In the genomic region with DNA sequence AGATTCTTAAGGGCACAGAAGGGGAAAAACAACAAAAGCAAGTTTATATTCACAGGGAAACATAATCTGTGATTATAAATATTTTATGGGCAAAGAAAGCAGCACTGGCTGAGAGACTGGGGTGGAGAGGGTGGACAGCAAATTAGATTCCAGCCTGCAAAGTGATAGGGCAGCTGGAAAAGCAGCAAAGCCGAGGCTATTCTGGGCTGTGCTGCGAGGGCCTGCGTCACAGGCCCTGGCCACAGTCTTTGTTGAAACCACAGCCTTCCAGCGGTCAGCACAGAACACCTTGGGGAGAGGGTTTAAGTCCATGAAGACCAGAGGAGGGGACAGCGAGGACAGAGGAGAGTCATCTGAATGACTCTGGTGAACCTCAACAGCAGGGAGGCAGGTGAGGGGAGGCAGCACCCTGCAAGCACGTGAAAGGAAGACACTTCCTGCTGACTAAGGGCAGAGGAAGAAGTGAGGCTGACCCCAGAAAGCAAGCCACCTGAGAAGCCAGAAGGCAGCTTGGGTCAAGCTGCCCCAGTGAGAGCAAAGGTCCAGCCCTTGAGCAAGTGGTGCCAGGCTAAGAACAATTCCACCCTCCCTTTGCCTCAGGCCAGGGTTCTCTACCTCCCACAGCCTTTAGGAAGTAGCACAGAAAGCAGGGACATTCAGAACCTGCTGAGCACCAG, we compare ENCODE assay signal across 19 cellular contexts. TPM values are rescaled to one million over a fixed set of nuclear protein-coding genes. Genes with fewer than 3 reads are reported as not detected.
DNase-seq lines count a peak whose midpoint lies in the region; ATAC-seq and TF ChIP-seq lines count a peak whose summit lies in the region.
"Had no signal": no experiment of that assay in that cellular context is flagged by ENCODE, and none has a peak within 500 bp of the region (broad histone marks: within the 10 kb centered on the region; RNA-seq: fewer than 3 reads in every experiment).

No MANE protein-coding gene starts in this region.

- TF ChIP-seq EP300 in stomach (IDR thresholded peaks at IDR 0.05): no peak

- peaks cover 31% of the 10 kb centered on the region for H3K36me3 Mint-ChIP-seq in activated CD4-positive, alpha-beta T cell treated with anti-CD3 and anti-CD28 coated beads for 36 hours (ENCODE audit: low read depth)
- H3K36me3 Mint-ChIP-seq in activated CD8-positive, alpha-beta T cell treated with anti-CD3 and anti-CD28 coated beads, Interleukin-2, amount 10 ng/mL, durations not matched to agents 7 days and 5 days (ENCODE audit: low read depth): peaks cover 48% of the 10 kb centered on the region
- H3K36me3 Mint-ChIP-seq in immature natural killer cell: peaks cover 3 to 37% (median 10%) of the 10 kb centered on the region in 3 donors

- H3K4me1 ChIP-seq in prostate gland (replicated peaks): peaks cover 10% of the 10 kb centered on the region
- H3K4me1 ChIP-seq in stomach: peaks cover 0 to 15% (median 3%) of the 10 kb centered on the region in 4 donors

- no peaks in the 10 kb centered on the region for H3K9me3 Mint-ChIP-seq in activated CD4-positive, alpha-beta T cell treated with anti-CD3 and anti-CD28 coated beads for 36 hours (ENCODE audit: low read depth)
- H3K9me3 Mint-ChIP-seq in activated CD8-positive, alpha-beta T cell treated with anti-CD3 and anti-CD28 coated beads, Interleukin-2, amount 10 ng/mL, durations not matched to agents 7 days and 5 days (ENCODE audit: insufficient read depth): no peaks in the 10 kb centered on the region
- no peaks in the 10 kb centered on the region for H3K9me3 Mint-ChIP-seq in immature natural killer cell
- H3K9me3 Mint-ChIP-seq: effector memory CD8-positive, alpha-beta T cell had no signal

- intact Hi-C loops in activated CD4-positive, alpha-beta T cell treated with anti-CD3 and anti-CD28 coated beads for 36 hours (cut with DNase I, micrococcal nuclease): no loop called here
- intact Hi-C loops in prostate gland (cut with DNase I): no loop called here
- intact Hi-C loops in stomach (cut with DNase I; ENCODE audit: low total_unique reads): no loop called here

- no peak for ATAC-seq in activated CD4-positive, alpha-beta T cell treated with anti-CD3 and anti-CD28 coated beads for 36 hours
- ATAC-seq in activated CD8-positive, alpha-beta T cell treated with anti-CD3 and anti-CD28 coated beads, Interleukin-2, amount 10 ng/mL, durations not matched to agents 7 days and 5 days: no peak
- ATAC-seq in HG02623 (IDR thresholded peaks at IDR 0.05; ENCODE audit: unreplicated experiment): no peak
- no peak for ATAC-seq in HG02642 (IDR thresholded peaks at IDR 0.05; ENCODE audit: poor library complexity, unreplicated experiment)
- ATAC-seq: effector memory CD8-positive, alpha-beta T cell had no signal

- WGBS in prostate gland: 58% methylated on average over 6 of the region's 6 CpGs
- 61 to 91% (median 86%) methylated on average over 6 of the region's 6 CpGs for WGBS in stomach, 5 donors

- H3K27me3 ChIP-seq in prostate gland (replicated peaks; ENCODE audit: insufficient read depth): no peaks in the 10 kb centered on the region
- no peaks in the 10 kb centered on the region for H3K27me3 ChIP-seq in stomach
- H3K27me3 ChIP-seq: BLaER1 treated with 17β-estradiol and CSF1 and Interleukin-3, amounts not matched to agents 10 nM and 100 nM had no signal

- peak overlapping the region; percentile 59 for H3K27ac Mint-ChIP-seq in activated CD4-positive, alpha-beta T cell treated with anti-CD3 and anti-CD28 coated beads for 36 hours
- H3K27ac Mint-ChIP-seq in activated CD8-positive, alpha-beta T cell treated with anti-CD3 and anti-CD28 coated beads, Interleukin-2, amount 10 ng/mL, durations not matched to agents 7 days and 5 days: peak overlapping the region; percentile 54
- H3K27ac Mint-ChIP-seq in immature natural killer cell: peak overlapping the region in 5 of 6 donors; percentile 22 to 81 (median 57)

- no peak for TF ChIP-seq CTCF in prostate gland (IDR thresholded peaks at IDR 0.05)
- no peak for TF ChIP-seq CTCF in stomach (IDR thresholded peaks at IDR 0.05)

- H3K36me3 ChIP-seq in prostate gland (peaks cover 0 to 10% of the 10 kb centered on the region in 2 donors), stomach (peaks cover 30 to 84% (median 82%) of the 10 kb centered on the region in 4 donors)

- no peak for TF ChIP-seq POLR2A in prostate gland (IDR thresholded peaks at IDR 0.05)
- no peak for TF ChIP-seq POLR2A in stomach (IDR thresholded peaks at IDR 0.05)

- CTCF ChIA-PET in activated CD4-positive, alpha-beta T cell treated with anti-CD3 and anti-CD28 coated beads for 36 hours (lab: Charles Lee): interaction anchor here (1.0 to 2.8 kb wide), 3 partner anchors 11 to 230 kb away, joined by 3 to 15 read pairs (median 5); no protein-coding TSS in a partner anchor
- CTCF ChIA-PET in activated CD8-positive, alpha-beta T cell treated with anti-CD3 and anti-CD28 coated beads, Interleukin-2, amount 10 ng/mL, durations not matched to agents 7 days and 5 days (lab: Charles Lee): interaction anchor here (1.3 to 2.4 kb wide), 2 partner anchors 13 to 14 kb away, joined by 8 to 13 read pairs; no protein-coding TSS in a partner anchor

- POLR2A ChIA-PET in activated CD4-positive, alpha-beta T cell treated with anti-CD3 and anti-CD28 coated beads for 36 hours (lab: Charles Lee): no interaction called here
- POLR2A ChIA-PET in activated CD8-positive, alpha-beta T cell treated with anti-CD3 and anti-CD28 coated beads, Interleukin-2, amount 10 ng/mL, durations not matched to agents 7 days and 5 days (lab: Charles Lee): interaction anchor here (0.8 kb wide), 1 partner anchor 132 kb away, joined by 3 read pairs; no protein-coding TSS in a partner anchor

- no peaks in the 10 kb centered on the region for H3K4me1 Mint-ChIP-seq in activated CD4-positive, alpha-beta T cell treated with anti-CD3 and anti-CD28 coated beads for 36 hours
- H3K4me1 Mint-ChIP-seq in activated CD8-positive, alpha-beta T cell treated with anti-CD3 and anti-CD28 coated beads, Interleukin-2, amount 10 ng/mL, durations not matched to agents 7 days and 5 days (ENCODE audit: low read depth): peaks cover 22% of the 10 kb centered on the region
- peaks cover 7 to 37% of the 10 kb centered on the region in 2 donors for H3K4me1 Mint-ChIP-seq in immature natural killer cell

- H3K27me3 Mint-ChIP-seq in activated CD4-positive, alpha-beta T cell treated with anti-CD3 and anti-CD28 coated beads for 36 hours: no peaks in the 10 kb centered on the region
- H3K27me3 Mint-ChIP-seq in activated CD8-positive, alpha-beta T cell treated with anti-CD3 and anti-CD28 coated beads, Interleukin-2, amount 10 ng/mL, durations not matched to agents 7 days and 5 days (ENCODE audit: low read depth): no peaks in the 10 kb centered on the region
- H3K27me3 Mint-ChIP-seq in immature natural killer cell (ENCODE audit: low read depth in 3 of 3): no peaks in the 10 kb centered on the region
- H3K27me3 Mint-ChIP-seq: effector memory CD8-positive, alpha-beta T cell had no signal

- peak overlapping the region; percentile 68 to 73 for H3K27ac ChIP-seq in prostate gland
- H3K27ac ChIP-seq in stomach: peak overlapping the region in 2 of 5 donors; percentile 16 to 68
- H3K27ac ChIP-seq: BLaER1 treated with 17β-estradiol and CSF1 and Interleukin-3, amounts not matched to agents 10 nM and 100 nM; HL-60; SK-N-MC had no signal

- DNase-seq in activated CD4-positive, alpha-beta T cell treated with anti-CD3 and anti-CD28 coated beads for 36 hours: no peak
- DNase-seq in activated CD4-positive, alpha-beta T cell treated with anti-CD3 and anti-CD28 coated beads, Interleukin-2, amount 50 U/mL, for 1 hour: no peak
- DNase-seq in activated CD8-positive, alpha-beta T cell treated with anti-CD3 and anti-CD28 coated beads, Interleukin-2, amount 10 ng/mL, durations not matched to agents 7 days and 5 days: no peak
- no peak for DNase-seq in immature natural killer cell
- DNase-seq in prostate gland (ENCODE audit: low spot score): no peak
- no peak for DNase-seq in stomach
- DNase-seq: 8988T; amniotic stem cell; effector memory CD8-positive, alpha-beta T cell; kidney glomerular epithelial cell; NCI-H2081 treated with DMSO at 0.1 percent for 48 hours; NCI-H69; stimulated activated CD4-positive, alpha-beta T cell treated with anti-CD3 and anti-CD28 coated beads, Interleukin-15, amount 100 ng/mL, for 24 hours; stimulated activated naive CD4-positive, alpha-beta T cell treated with Interleukin-2 at 50 U/mL for 16 hours had no signal

- H3K9me3 ChIP-seq in prostate gland (no peaks in the 10 kb centered on the region), stomach (no peaks in the 10 kb centered on the region)
- H3K9me3 ChIP-seq: BLaER1 treated with 17β-estradiol and CSF1 and Interleukin-3, amounts not matched to agents 10 nM and 100 nM had no signal

- no peak overlapping the region for H3K4me3 ChIP-seq in prostate gland
- H3K4me3 ChIP-seq in stomach: no peak overlapping the region
- H3K4me3 ChIP-seq: BLaER1 treated with 17β-estradiol and CSF1 and Interleukin-3, amounts not matched to agents 10 nM and 100 nM; SK-N-MC had no signal

- no peak overlapping the region for H3K4me3 Mint-ChIP-seq in activated CD4-positive, alpha-beta T cell treated with anti-CD3 and anti-CD28 coated beads for 36 hours
- H3K4me3 Mint-ChIP-seq in activated CD8-positive, alpha-beta T cell treated with anti-CD3 and anti-CD28 coated beads, Interleukin-2, amount 10 ng/mL, durations not matched to agents 7 days and 5 days: no peak overlapping the region
- no peak overlapping the region for H3K4me3 Mint-ChIP-seq in immature natural killer cell
- H3K4me3 Mint-ChIP-seq: effector memory CD8-positive, alpha-beta T cell had no signal

RNA-seq across cellular contexts. Expression of a gene that starts 17.1 kb away (rescaled TPM):
- total RNA-seq in activated CD4-positive, alpha-beta T cell treated with anti-CD3 and anti-CD28 coated beads for 36 hours: 10 to 100 TPM; 29.5 to 43.3 TPM
- total RNA-seq in activated CD8-positive, alpha-beta T cell treated with anti-CD3 and anti-CD28 coated beads, Interleukin-2, amount 10 ng/mL, durations not matched to agents 7 days and 5 days: 10 to 100 TPM; 57.3 to 60.9 TPM
- polyA plus RNA-seq in immature natural killer cell (100 to 1,000 TPM; 107 to 178 (median 120) TPM), stomach (10 to 100 TPM; 61.1 to 82.3 (median 78.7) TPM)
- total RNA-seq in prostate gland (10 to 100 TPM; 35.7 to 48.1 TPM), stomach (10 to 100 TPM; 17.0 to 59.1 (median 37.3) TPM)

RNA-seq across cellular contexts. Expression of a gene that starts 17.2 kb away (rescaled TPM):
- 10 to 100 TPM; 10.9 to 15.2 TPM for total RNA-seq in activated CD4-positive, alpha-beta T cell treated with anti-CD3 and anti-CD28 coated beads for 36 hours
- total RNA-seq in activated CD8-positive, alpha-beta T cell treated with anti-CD3 and anti-CD28 coated beads, Interleukin-2, amount 10 ng/mL, durations not matched to agents 7 days and 5 days: 10 to 100 TPM; 15.5 to 17.9 TPM
- polyA plus RNA-seq in immature natural killer cell: 1 to 10 TPM in 2 of 3 donors, under 1 TPM in 1; 0.25 to 1.7 (median 1.5) TPM
- total RNA-seq in prostate gland: 100 to 1,000 TPM in 1 of 2 donors, 10 to 100 TPM in 1; 50.9 to 113 TPM
- 10 to 100 TPM; 20.7 to 90.6 (median 57.8) TPM for total RNA-seq in stomach
- 10 to 100 TPM in 2 of 3 donors, 1 to 10 TPM in 1; 5.5 to 16.8 (median 14.8) TPM for polyA plus RNA-seq in stomach

RNA-seq across cellular contexts. Expression of a gene that starts 48.5 kb away (rescaled TPM):
- total RNA-seq in activated CD4-positive, alpha-beta T cell treated with anti-CD3 and anti-CD28 coated beads for 36 hours: 1 to 10 TPM; 1.2 to 1.3 TPM
- total RNA-seq in activated CD8-positive, alpha-beta T cell treated with anti-CD3 and anti-CD28 coated beads, Interleukin-2, amount 10 ng/mL, durations not matched to agents 7 days and 5 days: under 1 TPM; 0.58 to 0.70 TPM
- polyA plus RNA-seq in immature natural killer cell: under 1 TPM in 1 of 3 donors, not detected in 2; 0.29 TPM
- 1 to 10 TPM in 1 of 2 donors, not detected in 1; 5.9 TPM for total RNA-seq in prostate gland
- under 1 TPM in 1 of 5 donors, not detected in 4; 0.18 TPM for total RNA-seq in stomach
- polyA plus RNA-seq in stomach: under 1 TPM in 2 of 3 donors, not detected in 1; 0.15 to 0.19 TPM
